3 cellular contexts compared by ENCODE assay signal in genomic region chr16:20646171-20646570, GRCh38. TPM values are rescaled to one million over a fixed set of nuclear protein-coding genes. Genes with fewer than 3 reads are reported as not detected.
"Had no signal": no experiment of that assay in that cellular context is flagged by ENCODE, and none has a peak within 500 bp of the region (broad histone marks: within the 10 kb centered on the region; RNA-seq: fewer than 3 reads in every experiment).

No MANE protein-coding gene starts in this region.

RNA-seq across cellular contexts. Expression of gene ACSM1, which starts 51.3 kb away (rescaled TPM):
- total RNA-seq: GM23248, H1, HFFc6 had no signal
- polyA plus RNA-seq: GM23248 had no signal
